ENCODE assay signal across 12 cellular contexts in genomic region chr3:63364909-63365308, GRCh38.
DNase-seq lines count a peak whose midpoint lies in the region; ATAC-seq and TF ChIP-seq lines count a peak whose summit lies in the region.
"Had no signal": no experiment of that assay in that cellular context is flagged by ENCODE, and none has a peak within 500 bp of the region (broad histone marks: within the 10 kb centered on the region; RNA-seq: fewer than 3 reads in every experiment).

No MANE protein-coding gene starts in this region.

- DNase-seq in SIG-M5 treated with dmso at 0.1 percent for 504 hours (lab: John Stamatoyannopoulos, UW; ENCODE audit: unreplicated experiment): peak; percentile 43
- DNase-seq in SIG-M5 (lab: John Stamatoyannopoulos, UW): no peak
- no peak for DNase-seq in OCI-LY7 (ENCODE audit: low spot score)
- DNase-seq in fibroblast of the aortic adventitia (ENCODE audit: low read depth): no peak
- peak; percentile 25 for DNase-seq in testis
- no peak for DNase-seq in cerebellar nuclear complex (lab: John Stamatoyannopoulos, UW)
- DNase-seq in sciatic nerve (ENCODE audit: low spot score): no peak
- DNase-seq: activated B cell treated with CpG ODN at 0.5 μM for 24 hours, activated gamma-delta T cell, pancreas had no signal

- H3K27me3 ChIP-seq in testis: no peaks in the 10 kb centered on the region
- H3K27me3 ChIP-seq: pancreas had no signal

- no peaks in the 10 kb centered on the region for H4K20me1 ChIP-seq in OCI-LY7 (ENCODE audit: insufficient read depth, low read length)

- H3K79me2 ChIP-seq in OCI-LY7 (ENCODE audit: insufficient read depth, low read depth, low read length): no peaks in the 10 kb centered on the region

- H3K36me3 ChIP-seq in OCI-LY7 (ENCODE audit: insufficient read depth, low read length): no peaks in the 10 kb centered on the region
- H3K36me3 ChIP-seq in testis (ENCODE audit: low read depth, missing control alignments): no peaks in the 10 kb centered on the region
- H3K36me3 ChIP-seq: pancreas had no signal

- H3K9me2 ChIP-seq in OCI-LY7 (ENCODE audit: insufficient read depth, low read length): no peaks in the 10 kb centered on the region

- CTCF ChIA-PET in OCI-LY7 (lab: Charles Lee; ENCODE audit: unreplicated experiment): no interaction called here

- H3K4me1 ChIP-seq in OCI-LY7 (ENCODE audit: insufficient read depth, low read length, poor library complexity, severe bottlenecking) (no peaks in the 10 kb centered on the region), testis (no peaks in the 10 kb centered on the region)
- H3K4me1 ChIP-seq: pancreas had no signal

- ATAC-seq in sciatic nerve (no peak), GM18867 (IDR thresholded peaks at IDR 0.05; ENCODE audit: unreplicated experiment) (no peak)
- ATAC-seq: K562 had no signal

- H3K4me3 ChIP-seq in OCI-LY7 (ENCODE audit: low read depth, low read length, poor library complexity, severe bottlenecking) (no peak overlapping the region), fibroblast of the aortic adventitia (ENCODE audit: low read depth, low read length) (no peak overlapping the region), testis (no peak overlapping the region)
- H3K4me3 ChIP-seq: K562, pancreas had no signal

- no peak for TF ChIP-seq POLR2A in testis (IDR thresholded peaks at IDR 0.05)

- H3K4me2 ChIP-seq in OCI-LY7 (ENCODE audit: low read length): no peak overlapping the region

- TF ChIP-seq CTCF in OCI-LY7 (conservative IDR thresholded peaks at IDR 0.05; ENCODE audit: low read length): peak; percentile 41; the same call in 1 of the 2 replicates
- TF ChIP-seq CTCF in fibroblast of the aortic adventitia (IDR thresholded peaks at IDR 0.05; ENCODE audit: insufficient read depth, low read length): peak; percentile 38
- TF ChIP-seq CTCF in testis (IDR thresholded peaks at IDR 0.05): peak; percentile 19 to 32 (median 26)

- 66 to 68% methylated on average over 2 of the region's 2 CpGs for WGBS in testis, 2 donors

- intact Hi-C loops in OCI-LY7 (cut with micrococcal nuclease; ENCODE audit: unreplicated experiment): no loop called here
- intact Hi-C loops in testis (cut with DNase I; ENCODE audit: low total_unique reads): no loop called here
- intact Hi-C loops in sciatic nerve (cut with DNase I): no loop called here

- POLR2A ChIA-PET in OCI-LY7 (lab: Charles Lee): no interaction called here

- H3K9me3 ChIP-seq in OCI-LY7 (ENCODE audit: low read length) (no peaks in the 10 kb centered on the region), testis (no peaks in the 10 kb centered on the region)
- H3K9me3 ChIP-seq: pancreas had no signal

- no peak overlapping the region for H2AFZ ChIP-seq in OCI-LY7 (ENCODE audit: low read length)

- no peak overlapping the region for H3K27ac ChIP-seq in OCI-LY7 (ENCODE audit: low read depth, low read length, poor library complexity, severe bottlenecking)
- no peak overlapping the region for H3K27ac ChIP-seq in testis
- H3K27ac ChIP-seq: pancreas had no signal

- BruUV-seq in OCI-LY7 (replicated peaks; lab: Mats Ljungman, UMichigan): no TSS peak

Comparison
In these comparisons a context has a peak if more than half of its experiments do, and no peak if none do; other contexts are left out.
1. DNase-seq: peak in SIG-M5 treated with dmso at 0.1 percent for 504 hours (single experiment) and testis (single experiment); none in SIG-M5 (single experiment), OCI-LY7 (single experiment), fibroblast of the aortic adventitia (single experiment), cerebellar nuclear complex (0 of 2) and sciatic nerve (single experiment).
2. Peak in every context shown above with its lines, with median percentiles within 50 percentile points of each other: CTCF ChIP-seq.